ENCODE assay signal across 14 cellular contexts in genomic region chr20:57671662-57672061, GRCh38. TPM values are rescaled to one million over a fixed set of nuclear protein-coding genes. Genes with fewer than 3 reads are reported as not detected.
DNase-seq lines count a peak whose midpoint lies in the region; ATAC-seq and TF ChIP-seq lines count a peak whose summit lies in the region.
"Had no signal": no experiment of that assay in that cellular context is flagged by ENCODE, and none has a peak within 500 bp of the region (broad histone marks: within the 10 kb centered on the region; RNA-seq: fewer than 3 reads in every experiment).

No MANE protein-coding gene starts in this region.

- ATAC-seq in naive thymus-derived CD4-positive, alpha-beta T cell = no peak
- ATAC-seq in GM21526 (IDR thresholded peaks at IDR 0.05; ENCODE audit: low FRiP score, unreplicated experiment) = no peak
- ATAC-seq: activated T-helper 17 cell treated with anti-CD3 and anti-CD28 coated beads, Interleukin-2, amount 50 U/mL, for 72 hours had no signal

- intact Hi-C loops in Caco-2 (cut with micrococcal nuclease; ENCODE audit: unreplicated experiment) = no loop called here
- intact Hi-C loops in OCI-LY7 (cut with micrococcal nuclease; ENCODE audit: unreplicated experiment) = no loop called here
- intact Hi-C loops in naive thymus-derived CD4-positive, alpha-beta T cell (cut with micrococcal nuclease) = no loop called here

- H3K4me3 ChIP-seq in AG09309 (ENCODE audit: control insufficient read depth, low read depth, low read length) = no peak overlapping the region
- H3K4me3 ChIP-seq in Caco-2 (ENCODE audit: low read depth, low read length) = no peak overlapping the region
- no peak overlapping the region for H3K4me3 ChIP-seq in OCI-LY7 (ENCODE audit: low read depth, low read length, poor library complexity, severe bottlenecking)
- no peak overlapping the region for H3K4me3 ChIP-seq in epithelial cell of proximal tubule (ENCODE audit: low read depth, low read length)
- no peak overlapping the region for H3K4me3 ChIP-seq in naive thymus-derived CD4-positive, alpha-beta T cell (ENCODE audit: low read length)
- H3K4me3 ChIP-seq: left lung, SJCRH30 had no signal

- H3K27ac ChIP-seq in OCI-LY7 (ENCODE audit: low read depth, low read length, poor library complexity, severe bottlenecking) = no peak overlapping the region
- H3K27ac ChIP-seq in naive thymus-derived CD4-positive, alpha-beta T cell (ENCODE audit: low read depth, low read length) = no peak overlapping the region
- H3K27ac ChIP-seq: SJCRH30 had no signal

- H3K9me3 Mint-ChIP-seq in Caco-2 (ENCODE audit: unreplicated experiment) = no peaks in the 10 kb centered on the region
- no peaks in the 10 kb centered on the region for H3K9me3 Mint-ChIP-seq in naive thymus-derived CD4-positive, alpha-beta T cell
- H3K9me3 Mint-ChIP-seq: activated T-helper 17 cell treated with anti-CD3 and anti-CD28 coated beads, Interleukin-2, amount 50 U/mL, for 72 hours had no signal

- no peaks in the 10 kb centered on the region for H3K36me3 Mint-ChIP-seq in Caco-2 (ENCODE audit: insufficient read depth, unreplicated experiment)
- H3K36me3 Mint-ChIP-seq in naive thymus-derived CD4-positive, alpha-beta T cell = peaks cover 0 to 8% (median 0%) of the 10 kb centered on the region in 5 donors

- no peaks in the 10 kb centered on the region for H3K9me2 ChIP-seq in OCI-LY7 (ENCODE audit: insufficient read depth, low read length)

- no peaks in the 10 kb centered on the region for H3K4me1 ChIP-seq in Caco-2
- peaks cover 8% of the 10 kb centered on the region for H3K4me1 ChIP-seq in OCI-LY7 (ENCODE audit: insufficient read depth, low read length, poor library complexity, severe bottlenecking)
- H3K4me1 ChIP-seq in naive thymus-derived CD4-positive, alpha-beta T cell (ENCODE audit: control insufficient read depth in 2 of 2, insufficient read depth in 2 of 2, low read length in 2 of 2) = no peaks in the 10 kb centered on the region
- H3K4me1 ChIP-seq: SJCRH30 had no signal

- H2AFZ ChIP-seq in OCI-LY7 (ENCODE audit: low read length) = no peak overlapping the region

- no peaks in the 10 kb centered on the region for H4K20me1 ChIP-seq in OCI-LY7 (ENCODE audit: insufficient read depth, low read length)

- H3K4me2 ChIP-seq in OCI-LY7 (ENCODE audit: low read length) = no peak overlapping the region

- H3K27ac Mint-ChIP-seq in Caco-2 (ENCODE audit: unreplicated experiment) = no peak overlapping the region
- no peak overlapping the region for H3K27ac Mint-ChIP-seq in naive thymus-derived CD4-positive, alpha-beta T cell
- H3K27ac Mint-ChIP-seq: activated T-helper 17 cell treated with anti-CD3 and anti-CD28 coated beads, Interleukin-2, amount 50 U/mL, for 72 hours had no signal

- no peak for DNase-seq in AG09309 (ENCODE audit: low read depth)
- peak in 1 of 2 experiments; percentile 69 for DNase-seq in Caco-2
- no peak for DNase-seq in OCI-LY7 (ENCODE audit: low spot score)
- DNase-seq in epithelial cell of proximal tubule (ENCODE audit: low read depth) = no peak
- no peak for DNase-seq in naive thymus-derived CD4-positive, alpha-beta T cell
- no peak for DNase-seq in T-helper 1 cell
- DNase-seq: activated CD4-positive, alpha-beta T cell treated with anti-CD3 and anti-CD28 coated beads, Interleukin-2, amount 50 U/mL, for 4 hours; NCI-H2227 treated with DMSO at 0.1 percent for 48 hours; SJCRH30 had no signal

- no peak overlapping the region for H3K4me3 Mint-ChIP-seq in Caco-2 (ENCODE audit: unreplicated experiment)
- no peak overlapping the region for H3K4me3 Mint-ChIP-seq in naive thymus-derived CD4-positive, alpha-beta T cell
- H3K4me3 Mint-ChIP-seq: activated T-helper 17 cell treated with anti-CD3 and anti-CD28 coated beads, Interleukin-2, amount 50 U/mL, for 72 hours had no signal

- TF ChIP-seq CTCF in AG09309 (IDR thresholded peaks at IDR 0.05; ENCODE audit: control insufficient read depth, insufficient read depth, low read depth, low read length, missing control alignments) (peak; percentile 21), Caco-2 (IDR thresholded peaks at IDR 0.05; ENCODE audit: insufficient read depth in 1 of 2, low read depth in 1 of 2, low read length in 1 of 2, severe bottlenecking in 1 of 2, unreplicated experiment in 1 of 2) (peak; percentile 23 to 44), OCI-LY7 (conservative IDR thresholded peaks at IDR 0.05; ENCODE audit: low read length) (peak; percentile 54), epithelial cell of proximal tubule (conservative IDR thresholded peaks at IDR 0.05; ENCODE audit: low read depth, low read length) (peak; percentile 26)

- H3K9me3 ChIP-seq in Caco-2 (no peaks in the 10 kb centered on the region), OCI-LY7 (ENCODE audit: low read length) (no peaks in the 10 kb centered on the region)
- no peaks in the 10 kb centered on the region for H3K9me3 ChIP-seq in naive thymus-derived CD4-positive, alpha-beta T cell (ENCODE audit: control insufficient read depth in 2 of 3, low read length in 3 of 3)
- H3K9me3 ChIP-seq: ascending aorta, left lung, SJCRH30 had no signal

- POLR2A ChIA-PET in Caco-2 (lab: Charles Lee) (no interaction called here), OCI-LY7 (lab: Charles Lee) (no interaction called here)
- POLR2A ChIA-PET in naive thymus-derived CD4-positive, alpha-beta T cell (lab: Charles Lee) = no interaction called here

- H3K27me3 ChIP-seq in Caco-2 (replicated peaks; ENCODE audit: control insufficient read depth, insufficient read depth, low read length) = no peaks in the 10 kb centered on the region
- H3K27me3 ChIP-seq in naive thymus-derived CD4-positive, alpha-beta T cell (ENCODE audit: control insufficient read depth in 2 of 2, insufficient read depth in 2 of 2, low read length in 2 of 2) = no peaks in the 10 kb centered on the region
- H3K27me3 ChIP-seq: ascending aorta, SJCRH30 had no signal

- no peaks in the 10 kb centered on the region for H3K4me1 Mint-ChIP-seq in Caco-2 (ENCODE audit: low read depth, unreplicated experiment)
- peaks cover 0 to 17% (median 11%) of the 10 kb centered on the region in 7 donors for H3K4me1 Mint-ChIP-seq in naive thymus-derived CD4-positive, alpha-beta T cell
- H3K4me1 Mint-ChIP-seq: activated T-helper 17 cell treated with anti-CD3 and anti-CD28 coated beads, Interleukin-2, amount 50 U/mL, for 72 hours had no signal

- no peaks in the 10 kb centered on the region for H3K79me2 ChIP-seq in OCI-LY7 (ENCODE audit: insufficient read depth, low read depth, low read length)

- CTCF ChIA-PET in Caco-2 (lab: Charles Lee) (interaction anchor here (1.2 kb wide), 1 partner anchor 18 kb away, joined by 3 read pairs; no protein-coding TSS in a partner anchor), OCI-LY7 (lab: Charles Lee; ENCODE audit: unreplicated experiment) (no interaction called here)
- CTCF ChIA-PET in naive thymus-derived CD4-positive, alpha-beta T cell (lab: Charles Lee) = no interaction called here

- no TSS peak for BruUV-seq in Caco-2 (replicated peaks; lab: Mats Ljungman, UMichigan)
- no TSS peak for BruUV-seq in OCI-LY7 (replicated peaks; lab: Mats Ljungman, UMichigan)

- H3K36me3 ChIP-seq in Caco-2 (ENCODE audit: control insufficient read depth, insufficient read depth, low read length) (no peaks in the 10 kb centered on the region), OCI-LY7 (ENCODE audit: insufficient read depth, low read length) (no peaks in the 10 kb centered on the region)
- no peaks in the 10 kb centered on the region for H3K36me3 ChIP-seq in naive thymus-derived CD4-positive, alpha-beta T cell (ENCODE audit: control insufficient read depth in 2 of 3, insufficient read depth in 3 of 3, low read length in 3 of 3)
- H3K36me3 ChIP-seq: ascending aorta had no signal

- no peaks in the 10 kb centered on the region for H3K27me3 Mint-ChIP-seq in Caco-2 (ENCODE audit: insufficient read depth, unreplicated experiment)
- H3K27me3 Mint-ChIP-seq in naive thymus-derived CD4-positive, alpha-beta T cell = peaks cover 0 to 4% (median 0%) of the 10 kb centered on the region in 5 donors

RNA-seq across cellular contexts. Expression of gene PMEPA1, which starts 38.2 kb away (rescaled TPM):
- total RNA-seq in Caco-2 (2022) (3.3 and 3.7 TPM in 2 replicates), OCI-LY7 (2022) (3.7 and 4.3 TPM in 2 replicates), epithelial cell of proximal tubule (59.4 and 62.5 TPM in 2 replicates)
- 1.4 and 1.8 TPM in 2 replicates for total RNA-seq in OCI-LY7 (2014; rRNA removed; shearing (Covaris generic))
- total RNA-seq in naive thymus-derived CD4-positive, alpha-beta T cell = 1 to 10 TPM in 4 of 5 experiments, under 1 TPM in 1; 0.44 to 10.0 (median 9.0) TPM
- polyA plus RNA-seq in naive thymus-derived CD4-positive, alpha-beta T cell = 1 to 10 TPM; 3.1 to 4.0 TPM

RNA-seq across cellular contexts. Expression of gene ZBP1, which starts 51.4 kb away (rescaled TPM):
- not detected in 2 replicates for total RNA-seq in Caco-2 (2022)
- total RNA-seq in OCI-LY7 (2014; rRNA removed; shearing (Covaris generic)) = 1.7 and 3.7 TPM in 2 replicates
- 1.5 and 2.0 TPM in 2 replicates for total RNA-seq in OCI-LY7 (2022)
- total RNA-seq in epithelial cell of proximal tubule = not detected in 2 replicates
- 10 to 100 TPM in 4 of 5 experiments, 1 to 10 TPM in 1; 9.4 to 27.9 (median 14.2) TPM for total RNA-seq in naive thymus-derived CD4-positive, alpha-beta T cell
- 1 to 10 TPM; 5.9 to 7.2 TPM for polyA plus RNA-seq in naive thymus-derived CD4-positive, alpha-beta T cell
- total RNA-seq: ascending aorta, dermis blood vessel endothelial cell had no signal
